Comparison of ENCODE assay signal across 8 cellular contexts in genomic region chr1:89022167-89022959, GRCh38. TPM values are rescaled to one million over a fixed set of nuclear protein-coding genes. Genes with fewer than 3 reads are reported as not detected.
DNase-seq lines count a peak whose midpoint lies in the region; ATAC-seq and TF ChIP-seq lines count a peak whose summit lies in the region.

Gene GBP3 (minus strand): TSS chr1:89022866. CDS start chr1:89020721, 2,145 bp downstream.

- H3K9me3 ChIP-seq in adrenal gland (replicated peaks in 1 of 3) (no peaks in the 10 kb centered on the region), right atrium auricular region (peaks cover 0 to 8% of the 10 kb centered on the region in 2 donors)

- H3K27ac Mint-ChIP-seq in activated naive CD4-positive, alpha-beta T cell treated with anti-CD3 and anti-CD28 coated beads for 36 hours: peak within 1 kb of the TSS; percentile 72

- CTCF ChIA-PET in activated naive CD4-positive, alpha-beta T cell treated with anti-CD3 and anti-CD28 coated beads for 36 hours (lab: Charles Lee): interaction anchor here (0.7 to 2.4 kb wide), 13 partner anchors 12 to 434 kb away, joined by 3 to 11 read pairs (median 5); partner anchors contain the start of gene GBP5

- no peaks in the 10 kb centered on the region for H3K27me3 Mint-ChIP-seq in activated naive CD4-positive, alpha-beta T cell treated with anti-CD3 and anti-CD28 coated beads for 36 hours (ENCODE audit: low read depth)

- peak; percentile 71 for ATAC-seq in HG02870 (IDR thresholded peaks at IDR 0.05; ENCODE audit: unreplicated experiment)

- H3K9me3 Mint-ChIP-seq in activated naive CD4-positive, alpha-beta T cell treated with anti-CD3 and anti-CD28 coated beads for 36 hours: peaks cover 11% of the 10 kb centered on the region

- H3K4me3 Mint-ChIP-seq in activated naive CD4-positive, alpha-beta T cell treated with anti-CD3 and anti-CD28 coated beads for 36 hours: peak within 1 kb of the TSS; percentile 73

- 9 to 14% (median 11%) methylated on average over 5 of the region's 5 CpGs for WGBS in adrenal gland, 4 donors

- peaks cover 51% of the 10 kb centered on the region for H3K4me1 Mint-ChIP-seq in activated naive CD4-positive, alpha-beta T cell treated with anti-CD3 and anti-CD28 coated beads for 36 hours (ENCODE audit: low read depth)

- H3K27me3 ChIP-seq in adrenal gland: no peaks in the 10 kb centered on the region
- H3K27me3 ChIP-seq in right atrium auricular region: no peaks in the 10 kb centered on the region

- no peak for TF ChIP-seq POLR2A in adrenal gland (IDR thresholded peaks at IDR 0.05)

- peak within 1 kb of the TSS; percentile 0 to 85 (median 71) for H3K27ac ChIP-seq in adrenal gland
- H3K27ac ChIP-seq in right atrium auricular region: peak within 1 kb of the TSS; percentile 72 to 79
- peak within 1 kb of the TSS in 20 of 21 experiments; percentile 66 to 96 (median 80) for H3K27ac ChIP-seq in skin epidermis

- H3K36me3 ChIP-seq in adrenal gland (replicated peaks in 1 of 2) (peaks cover 0 to 8% of the 10 kb centered on the region in 2 donors), right atrium auricular region (no peaks in the 10 kb centered on the region)

- H3K4me3 ChIP-seq in adrenal gland (peak within 1 kb of the TSS in 3 of 4 donors; percentile 13 to 53 (median 34)), right atrium auricular region (peak within 1 kb of the TSS; percentile 35 to 55), skin epidermis (peak within 1 kb of the TSS; percentile 38 to 53 (median 52))

- no peak for DNase-seq in activated naive CD4-positive, alpha-beta T cell treated with anti-CD3 and anti-CD28 coated beads for 36 hours
- DNase-seq in activated naive CD4-positive, alpha-beta T cell treated with anti-CD3 and anti-CD28 coated beads, Interleukin-2, amount 50 U/mL, for 16 hours: no peak
- DNase-seq in NCI-H2196 treated with DMSO at 0.1 percent for 48 hours (lab: John Stamatoyannopoulos, UW; ENCODE audit: unreplicated experiment) (peak; percentile 8), adrenal gland (no peak), right atrium auricular region (ENCODE audit: low spot score) (no peak), HuH-7.5 (ENCODE audit: low spot score) (no peak)

- intact Hi-C loops in activated naive CD4-positive, alpha-beta T cell treated with anti-CD3 and anti-CD28 coated beads for 36 hours (cut with micrococcal nuclease): loop anchor here (1.0 kb wide), 7 partner anchors 19 to 429 kb away; partner anchors contain the start of genes GBP1 and GBP2
- intact Hi-C loops in adrenal gland (cut with DNase I): no loop called here

- TF ChIP-seq CTCF in adrenal gland (IDR thresholded peaks at IDR 0.05): no peak
- no peak for TF ChIP-seq CTCF in right atrium auricular region (IDR thresholded peaks at IDR 0.05)

- peaks cover 15% of the 10 kb centered on the region for H3K36me3 Mint-ChIP-seq in activated naive CD4-positive, alpha-beta T cell treated with anti-CD3 and anti-CD28 coated beads for 36 hours (ENCODE audit: low read depth)

- peaks cover 0 to 8% of the 10 kb centered on the region in 2 donors for H3K4me1 ChIP-seq in adrenal gland (replicated peaks in 1 of 2)
- peaks cover 0 to 11% of the 10 kb centered on the region in 2 donors for H3K4me1 ChIP-seq in right atrium auricular region

RNA-seq across cellular contexts. Expression of gene GBP3, which starts in this region (rescaled TPM):
- 1 to 10 TPM; 1.4 to 1.8 TPM for total RNA-seq in activated naive CD4-positive, alpha-beta T cell treated with anti-CD3 and anti-CD28 coated beads for 36 hours
- total RNA-seq in adrenal gland: 10 to 100 TPM; 14.8 to 54.4 (median 33.0) TPM
- 10 to 100 TPM in 2 of 3 donors, 1 to 10 TPM in 1; 4.1 to 27.0 (median 10.1) TPM for polyA plus RNA-seq in adrenal gland
- total RNA-seq in right atrium auricular region: 10 to 100 TPM in 1 of 2 donors, 1 to 10 TPM in 1; 5.8 to 10.4 TPM
